Comparison of ENCODE assay signal across 9 cellular contexts in genomic region chr3:148219995-148220394, GRCh38.
"Had no signal": no experiment of that assay in that cellular context is flagged by ENCODE, and none has a peak within 500 bp of the region (broad histone marks: within the 10 kb centered on the region; RNA-seq: fewer than 3 reads in every experiment).

No MANE protein-coding gene starts in this region.

- H3K27ac ChIP-seq: KMS-11 had no signal

- H3K4me1 ChIP-seq: HAP-1 had no signal

- H3K4me3 ChIP-seq: GM23338, HAP-1 had no signal

- H2AFZ ChIP-seq: GM23338 had no signal

- ATAC-seq: GM23338, HCT116 had no signal

- H3K9me3 ChIP-seq: HAP-1 had no signal

- DNase-seq: H7, HFFc6, Karpas-422, KBM-7 had no signal

- H3K4me2 ChIP-seq: GM23338, KMS-11 had no signal

- FAIRE-seq: HTR-8/SVneo had no signal

- H3K9ac ChIP-seq: KMS-11 had no signal

- H3K36me3 ChIP-seq: HAP-1 had no signal
